Comparison of ENCODE assay signal across 1 cellular context in the genomic region with DNA sequence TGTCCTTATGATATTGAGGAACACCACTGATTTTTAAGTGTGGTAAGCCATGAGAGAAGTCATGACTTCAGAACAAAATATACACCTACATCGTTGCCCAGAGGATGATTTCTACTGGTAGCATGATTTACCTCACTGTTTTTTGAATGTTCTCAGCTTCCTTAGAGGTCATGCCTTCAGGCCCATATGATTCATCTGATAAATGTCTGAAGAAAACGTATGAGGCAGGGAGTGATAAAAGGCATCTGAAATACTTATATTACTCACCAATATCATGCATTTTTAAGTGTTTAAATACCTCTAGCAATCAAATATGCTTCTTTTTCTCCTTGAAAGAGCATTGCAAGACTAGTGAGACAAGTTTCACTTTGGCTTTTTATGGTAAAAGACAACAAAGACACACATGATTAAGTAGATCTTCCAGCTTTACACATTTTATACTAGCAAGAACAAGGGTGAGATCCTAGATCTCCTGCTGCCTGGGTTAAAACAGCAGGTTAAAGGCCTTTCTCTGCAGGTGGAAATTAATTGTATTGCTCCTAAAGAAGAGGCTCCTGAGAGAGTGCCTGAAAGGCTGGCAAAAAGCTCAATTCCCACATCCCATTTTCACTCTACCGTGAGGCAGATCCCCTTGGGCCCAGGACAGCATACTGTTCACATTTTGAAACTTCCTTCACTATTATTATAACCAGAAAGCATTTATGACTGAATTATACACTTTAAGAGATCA.
A peak's percentile ranks its signal among the peaks of the same experiment; 100 is the strongest.
TF ChIP-seq lines count a peak whose summit lies in the region.

No MANE protein-coding gene starts in this region.

TF ChIP-seq in SK-N-SH, 30 proteins besides CTCF, POLR2A, EP300 and RAD21 (continued from another document):
- TF ChIP-seq, protein P1, sequence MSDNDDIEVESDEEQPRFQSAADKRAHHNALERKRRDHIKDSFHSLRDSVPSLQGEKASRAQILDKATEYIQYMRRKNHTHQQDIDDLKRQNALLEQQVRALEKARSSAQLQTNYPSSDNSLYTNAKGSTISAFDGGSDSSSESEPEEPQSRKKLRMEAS (IDR thresholded peaks at IDR 0.05; ENCODE audit: low read depth) = no peak
- TF ChIP-seq FOSL2 (IDR thresholded peaks at IDR 0.05; ENCODE audit: borderline replicate concordance, low read depth) (peak; percentile 43; the same call in 1 of the 2 replicates), NRF1 (IDR thresholded peaks at IDR 0.05; ENCODE audit: low read depth, low read length) (no peak)
- TF ChIP-seq, protein P2, sequence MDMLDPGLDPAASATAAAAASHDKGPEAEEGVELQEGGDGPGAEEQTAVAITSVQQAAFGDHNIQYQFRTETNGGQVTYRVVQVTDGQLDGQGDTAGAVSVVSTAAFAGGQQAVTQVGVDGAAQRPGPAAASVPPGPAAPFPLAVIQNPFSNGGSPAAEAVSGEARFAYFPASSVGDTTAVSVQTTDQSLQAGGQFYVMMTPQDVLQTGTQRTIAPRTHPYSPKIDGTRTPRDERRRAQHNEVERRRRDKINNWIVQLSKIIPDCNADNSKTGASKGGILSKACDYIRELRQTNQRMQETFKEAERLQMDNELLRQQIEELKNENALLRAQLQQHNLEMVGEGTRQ (IDR thresholded peaks at IDR 0.05; ENCODE audit: borderline replicate concordance, low read depth, low read length) = no peak
- TF ChIP-seq, protein P3, sequence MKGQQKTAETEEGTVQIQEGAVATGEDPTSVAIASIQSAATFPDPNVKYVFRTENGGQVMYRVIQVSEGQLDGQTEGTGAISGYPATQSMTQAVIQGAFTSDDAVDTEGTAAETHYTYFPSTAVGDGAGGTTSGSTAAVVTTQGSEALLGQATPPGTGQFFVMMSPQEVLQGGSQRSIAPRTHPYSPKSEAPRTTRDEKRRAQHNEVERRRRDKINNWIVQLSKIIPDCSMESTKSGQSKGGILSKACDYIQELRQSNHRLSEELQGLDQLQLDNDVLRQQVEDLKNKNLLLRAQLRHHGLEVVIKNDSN (IDR thresholded peaks at IDR 0.05; ENCODE audit: borderline replicate concordance, low read depth) = no peak
